Comparison of ENCODE assay signal across 27 cellular contexts in the genomic region with DNA sequence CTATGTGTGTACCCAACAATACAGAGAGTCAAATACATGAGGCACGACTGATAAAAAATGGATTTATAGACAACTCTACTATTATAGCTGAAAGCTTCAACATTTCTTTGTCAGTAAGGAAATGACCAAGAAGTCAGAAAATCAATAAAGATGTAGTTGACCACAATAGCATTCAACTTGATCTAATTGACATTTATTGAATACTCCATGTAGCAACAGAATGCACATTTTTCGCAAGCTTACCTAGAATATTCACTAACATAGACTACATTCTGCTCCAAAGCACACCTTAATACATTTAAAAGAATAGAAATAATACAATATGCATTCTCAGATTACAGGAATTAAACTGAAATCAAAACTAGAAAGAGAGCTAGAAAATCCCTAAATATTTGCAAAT.
"Had no signal": no experiment of that assay in that cellular context is flagged by ENCODE, and none has a peak within 500 bp of the region (broad histone marks: within the 10 kb centered on the region; RNA-seq: fewer than 3 reads in every experiment).

No MANE protein-coding gene starts in this region.

- DNase-seq: stimulated activated CD4-positive, alpha-beta T cell treated with anti-CD3 and anti-CD28 coated beads, Interleukin-2, amount 100 ng/mL, for 48 hours; stimulated activated CD4-positive, alpha-beta T cell treated with anti-CD3 and anti-CD28 coated beads, Interleukin-4, amount 100 ng/mL, for 1 hour; stimulated activated CD4-positive, alpha-beta T cell treated with anti-CD3 and anti-CD28 coated beads, Interleukin-4, amount 100 ng/mL, for 24 hours; stimulated activated CD4-positive, alpha-beta T cell treated with anti-CD3 and anti-CD28 coated beads, Interleukin-4, amount 100 ng/mL, for 4 hours; stimulated activated CD8-positive, alpha-beta memory T cell treated with anti-CD3 and anti-CD28 coated beads, Interleukin-4, amount 100 ng/mL, for 48 hours; stimulated activated naive B cell treated with anti-CD40 and anti-IgM and Interleukin-4, amounts not matched to agents 10 μg/mL and 1 μg/mL and 100 μg/mL, for 72 hours; stimulated activated naive CD4-positive, alpha-beta T cell; stimulated activated naive CD4-positive, alpha-beta T cell treated with Interleukin-2 at 50 U/mL for 16 hours; stimulated activated naive CD8-positive, alpha-beta T cell treated with anti-CD3 and anti-CD28 coated beads, Interleukin-15, amount 100 ng/mL, for 72 hours; stimulated activated naive CD8-positive, alpha-beta T cell treated with anti-CD3 and anti-CD28 coated beads, Interleukin-15, Interleukin-2, amounts not matched to agents 100 U/mL and 50 U/mL, for 24 hours; stomach; substantia nigra; testis; thyroid gland; tibial artery; transverse colon; trophoblast cell; upper lobe of left lung; upper lobe of right lung; uterus had no signal

- H3K27me3 ChIP-seq: stomach, suprapubic skin, testis, thyroid gland, tibial artery, tibial nerve, transverse colon, upper lobe of left lung, upper lobe of right lung, uterus, vagina had no signal

- H3K36me3 ChIP-seq: stomach, suprapubic skin, thoracic aorta, thyroid gland, tibial artery, tibial nerve, transverse colon, upper lobe of left lung, upper lobe of right lung, uterus, vagina had no signal

- FAIRE-seq: urothelium cell line had no signal

- H3K9me3 ChIP-seq: suprapubic skin, testis, thoracic aorta, thyroid gland, transverse colon, upper lobe of left lung, upper lobe of right lung, uterus, vagina had no signal

- H3K4me3 ChIP-seq: stomach, suprapubic skin, testis, thoracic aorta, thyroid gland, tibial artery, tibial nerve, transverse colon, upper lobe of left lung, upper lobe of right lung, uterus, vagina had no signal

- H3K4me1 ChIP-seq: stomach, suprapubic skin, testis, thyroid gland, tibial artery, tibial nerve, transverse colon, upper lobe of left lung, upper lobe of right lung, uterus, vagina had no signal

- H3K27ac ChIP-seq: stomach, suprapubic skin, testis, thoracic aorta, thyroid gland, tibial artery, tibial nerve, transverse colon, upper lobe of left lung, upper lobe of right lung, uterus, vagina had no signal

- ATAC-seq: stimulated activated effector memory CD8-positive, alpha-beta T cell treated with anti-CD3 and anti-CD28 coated beads, Interleukin-12 subunit alpha, Interleukin-12 subunit beta, amount 100 ng/mL, for 72 hours; stimulated activated memory B cell treated with anti-CD40 and anti-IgM and Interleukin-4, amounts not matched to agents 10 μg/mL and 1 μg/mL and 100 μg/mL, for 72 hours; stimulated activated naive B cell treated with anti-CD40 and anti-IgM and Interleukin-4, amounts not matched to agents 10 μg/mL and 1 μg/mL and 100 μg/mL, for 72 hours; stimulated activated naive CD8-positive, alpha-beta T cell treated with anti-CD3 and anti-CD28 coated beads, Interleukin-15, amount 100 ng/mL, for 72 hours; stimulated activated naive CD8-positive, alpha-beta T cell treated with anti-CD3 and anti-CD28 coated beads, Interleukin-15, Interleukin-2, amounts not matched to agents 100 U/mL and 50 U/mL, for 24 hours; upper lobe of right lung had no signal
